8 cellular contexts compared by ENCODE assay signal in the genomic region with DNA sequence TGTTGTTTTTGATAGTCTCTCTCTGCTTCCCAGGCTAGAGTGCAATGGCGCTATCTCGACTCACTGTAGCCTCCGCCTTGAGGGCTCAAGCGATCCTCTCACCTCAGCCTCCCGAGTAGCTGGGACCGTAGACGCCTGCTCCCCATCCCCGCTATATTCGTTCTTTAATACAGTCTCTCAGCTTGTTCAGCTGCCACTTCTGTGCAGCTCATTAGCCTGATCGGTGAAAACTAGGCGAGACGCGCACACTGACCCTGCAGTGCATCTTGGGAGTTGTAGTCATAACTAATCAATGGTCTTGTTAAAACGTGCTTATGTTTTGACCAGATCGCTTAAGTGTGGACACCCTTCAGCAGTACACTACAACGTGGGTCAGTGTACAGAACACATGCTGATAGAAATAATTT. TPM values are rescaled to one million over a fixed set of nuclear protein-coding genes. Genes with fewer than 3 reads are reported as not detected.
A peak's percentile ranks its signal among the peaks of the same experiment; 100 is the strongest.
DNase-seq lines count a peak whose midpoint lies in the region; ATAC-seq and TF ChIP-seq lines count a peak whose summit lies in the region.

No MANE protein-coding gene starts in this region.

- no peak overlapping the region for H3K4me3 Mint-ChIP-seq in activated naive CD8-positive, alpha-beta T cell treated with anti-CD3 and anti-CD28 coated beads, Interleukin-2, amount 50 U/mL, for 24 hours

- H3K36me3 ChIP-seq in GM23248 (ENCODE audit: low read depth) (peaks cover 17% of the 10 kb centered on the region), KOPT-K1 (ENCODE audit: insufficient read depth, low read length) (peaks cover 44% of the 10 kb centered on the region), SJSA1 (peaks cover 25% of the 10 kb centered on the region), heart right ventricle (peaks cover 0 to 44% (median 9%) of the 10 kb centered on the region in 9 donors), prostate gland (no peaks in the 10 kb centered on the region)

- in situ Hi-C loops in GM23248 (cut with MboI): no loop called here

- no peaks in the 10 kb centered on the region for H3K9me2 ChIP-seq in GM23248 (ENCODE audit: insufficient read depth)

- H3K4me1 ChIP-seq in GM23248 (ENCODE audit: insufficient read depth) (peaks cover 27% of the 10 kb centered on the region), SJSA1 (replicated peaks) (peaks cover 5% of the 10 kb centered on the region), heart right ventricle (peaks cover 13 to 73% (median 42%) of the 10 kb centered on the region in 9 donors), prostate gland (replicated peaks) (peaks cover 3% of the 10 kb centered on the region)

- peaks cover 20% of the 10 kb centered on the region; the same call in 1 of the 2 replicates for H3F3A ChIP-seq in GM23248 (ENCODE audit: insufficient read depth)

- no peaks in the 10 kb centered on the region for H4K20me1 ChIP-seq in GM23248 (ENCODE audit: insufficient read depth)

- intact Hi-C loops in heart right ventricle (cut with DNase I): loop anchor here in 5 of 10 donors (5.0 to 10.0 kb wide), 6 partner anchors 94 to 384 kb away; a partner anchor contains a TSS
- intact Hi-C loops in prostate gland (cut with DNase I): loop anchor here (5.0 kb wide), 2 partner anchors 96 to 201 kb away; a partner anchor contains a TSS

- TF ChIP-seq CTCF in heart right ventricle (IDR thresholded peaks at IDR 0.05) (no peak), prostate gland (IDR thresholded peaks at IDR 0.05) (peak in 1 of 4 experiments; percentile 12)

- peaks cover 28% of the 10 kb centered on the region for H3K36me3 Mint-ChIP-seq in activated naive CD8-positive, alpha-beta T cell treated with anti-CD3 and anti-CD28 coated beads, Interleukin-2, amount 50 U/mL, for 24 hours (ENCODE audit: low read depth)

- H3K4me2 ChIP-seq in GM23248 (ENCODE audit: unreplicated experiment): peak overlapping the region; percentile 89

- H3K27ac ChIP-seq in GM23248 (peak overlapping the region; percentile 90), KOPT-K1 (ENCODE audit: low read depth, low read length, poor library complexity, severe bottlenecking) (peak overlapping the region; percentile 81), SJSA1 (peak overlapping the region; percentile 61), heart right ventricle (peak overlapping the region; percentile 66 to 100 (median 96)), prostate gland (peak overlapping the region; percentile 80 to 96)

- H3K27me3 Mint-ChIP-seq in activated naive CD8-positive, alpha-beta T cell treated with anti-CD3 and anti-CD28 coated beads, Interleukin-2, amount 50 U/mL, for 24 hours: no peaks in the 10 kb centered on the region

- H2AFZ ChIP-seq in GM23248: peak overlapping the region; percentile 95

- H3K4me1 Mint-ChIP-seq in activated naive CD8-positive, alpha-beta T cell treated with anti-CD3 and anti-CD28 coated beads, Interleukin-2, amount 50 U/mL, for 24 hours: peaks cover 57% of the 10 kb centered on the region

- H3K79me2 ChIP-seq in GM23248 (ENCODE audit: insufficient read depth): peaks cover 95% of the 10 kb centered on the region

- H3K9ac ChIP-seq in GM23248: peak overlapping the region; percentile 94

- no peaks in the 10 kb centered on the region for H3K27me3 ChIP-seq in GM23248 (replicated peaks; ENCODE audit: insufficient read depth)
- H3K27me3 ChIP-seq in SJSA1 (replicated peaks): no peaks in the 10 kb centered on the region
- H3K27me3 ChIP-seq in heart right ventricle: no peaks in the 10 kb centered on the region
- no peaks in the 10 kb centered on the region for H3K27me3 ChIP-seq in prostate gland (replicated peaks; ENCODE audit: insufficient read depth)

- H3K4me3 ChIP-seq in GM23248: peak overlapping the region; percentile 99
- H3K4me3 ChIP-seq in SJSA1: peak overlapping the region; percentile 79
- H3K4me3 ChIP-seq in heart right ventricle: peak overlapping the region; percentile 64 to 99 (median 86)
- H3K4me3 ChIP-seq in prostate gland: peak overlapping the region; percentile 94 to 96

- no peak for TF ChIP-seq POLR2A in prostate gland (IDR thresholded peaks at IDR 0.05)

- H3K9me3 ChIP-seq in GM23248 (ENCODE audit: low read depth): no peaks in the 10 kb centered on the region
- H3K9me3 ChIP-seq in KOPT-K1 (ENCODE audit: insufficient read depth, low read length, poor library complexity, severe bottlenecking): no peaks in the 10 kb centered on the region
- no peaks in the 10 kb centered on the region for H3K9me3 ChIP-seq in SJSA1 (replicated peaks)
- no peaks in the 10 kb centered on the region for H3K9me3 ChIP-seq in heart right ventricle
- no peaks in the 10 kb centered on the region for H3K9me3 ChIP-seq in prostate gland

- H3K27ac Mint-ChIP-seq in activated naive CD8-positive, alpha-beta T cell treated with anti-CD3 and anti-CD28 coated beads, Interleukin-2, amount 50 U/mL, for 24 hours: no peak overlapping the region

- DNase-seq in GM04503 (ENCODE audit: low read depth) (peak; percentile 10), GM23248 (peak; percentile 73), SJSA1 (ENCODE audit: low read depth in 1 of 2, low spot score in 2 of 2) (peak in 1 of 2 experiments; percentile 57), heart right ventricle (peak; percentile 30 to 56), prostate gland (ENCODE audit: low spot score) (peak; percentile 40), T1000 (lab: John Stamatoyannopoulos, UW) (no peak)
- peak; percentile 47 for DNase-seq in activated naive CD8-positive, alpha-beta T cell treated with anti-CD3 and anti-CD28 coated beads, Interleukin-2, amount 50 U/mL, for 24 hours

- no peaks in the 10 kb centered on the region for H3K9me3 Mint-ChIP-seq in activated naive CD8-positive, alpha-beta T cell treated with anti-CD3 and anti-CD28 coated beads, Interleukin-2, amount 50 U/mL, for 24 hours

- 0 to 1% methylated on average over 16 of the region's 16 CpGs for WGBS in GM23248 (ENCODE audit: low coverage in 1 of 2, low lambda C conversion rate in 2 of 2, missing lambda C conversion rate in 2 of 2), 2 experiments
- 0% methylated on average over 16 of the region's 16 CpGs for WGBS in heart right ventricle, 2 donors
- WGBS in prostate gland: 0% methylated on average over 16 of the region's 16 CpGs

- ATAC-seq in activated naive CD8-positive, alpha-beta T cell treated with anti-CD3 and anti-CD28 coated beads, Interleukin-2, amount 50 U/mL, for 24 hours: peak; percentile 20
- peak; percentile 14 to 48 (median 33) for ATAC-seq in heart right ventricle

RNA-seq across cellular contexts. Expression of a gene that starts 1.2 kb away (rescaled TPM):
- 32.2 and 41.8 TPM in 2 replicates for total RNA-seq in GM23248 (2014; rRNA removed; shearing (Covaris generic))
- polyA plus RNA-seq in GM23248 (2016; fragmentation: Nextera tagmentation; extraction: Ambion mirVana) (39.1 and 41.2 TPM in 2 replicates), heart right ventricle (10 to 100 TPM; 10.9 to 15.4 TPM)
- total RNA-seq in SJSA1 (2014; rRNA removed; shearing (Covaris generic)): 34.4 and 51.4 TPM in 2 replicates
- total RNA-seq in heart right ventricle (10 to 100 TPM; 21.3 to 29.0 (median 25.2) TPM), prostate gland (10 to 100 TPM; 51.4 to 62.0 TPM)
